ENCODE assay signal across 24 cellular contexts in genomic region chr14:22664261-22664660, GRCh38. TPM values are rescaled to one million over a fixed set of nuclear protein-coding genes. Genes with fewer than 3 reads are reported as not detected.
DNase-seq lines count a peak whose midpoint lies in the region; ATAC-seq and TF ChIP-seq lines count a peak whose summit lies in the region.
"Had no signal": no experiment of that assay in that cellular context is flagged by ENCODE, and none has a peak within 500 bp of the region (broad histone marks: within the 10 kb centered on the region; RNA-seq: fewer than 3 reads in every experiment).

No MANE protein-coding gene starts in this region.

- intact Hi-C loops in PC-9 (cut with micrococcal nuclease; ENCODE audit: unreplicated experiment): no loop called here

- no peak overlapping the region for H3K4me3 ChIP-seq in PC-9
- no peak overlapping the region for H3K4me3 ChIP-seq in smooth muscle cell
- H3K4me3 ChIP-seq: heart right ventricle had no signal

- H3K4me1 ChIP-seq in PC-9 (replicated peaks; ENCODE audit: insufficient read depth) (no peaks in the 10 kb centered on the region; the same call in none of the 2 replicates), smooth muscle cell (ENCODE audit: low read depth) (no peaks in the 10 kb centered on the region)

- H2AFZ ChIP-seq in PC-9 (0 out of 2 replicates have a peak overlapping the region, but pooled peaks have one; percentile 33), smooth muscle cell (ENCODE audit: low read depth) (no peak overlapping the region)

- H3K27me3 ChIP-seq in PC-9 (ENCODE audit: insufficient read depth, low read depth): no peaks in the 10 kb centered on the region
- no peaks in the 10 kb centered on the region for H3K27me3 ChIP-seq in smooth muscle cell (ENCODE audit: low read depth)
- H3K27me3 ChIP-seq: heart right ventricle had no signal

- CTCF ChIA-PET in PC-9 (lab: Charles Lee): no interaction called here

- TF ChIP-seq CTCF in PC-9 (conservative IDR thresholded peaks at IDR 0.05): no peak
- TF ChIP-seq CTCF in smooth muscle cell (IDR thresholded peaks at IDR 0.05; ENCODE audit: borderline replicate concordance, insufficient read depth, poor library complexity, severe bottlenecking): no peak

- H3K27ac Mint-ChIP-seq in activated naive CD8-positive, alpha-beta T cell treated with anti-CD3 and anti-CD28 coated beads, Interleukin-2, amount 50 U/mL, for 24 hours: no peak overlapping the region
- H3K27ac Mint-ChIP-seq: effector memory CD8-positive, alpha-beta T cell; HFFc6; natural killer cell had no signal

- H3K4me3 Mint-ChIP-seq in activated naive CD8-positive, alpha-beta T cell treated with anti-CD3 and anti-CD28 coated beads, Interleukin-2, amount 50 U/mL, for 24 hours: no peak overlapping the region
- H3K4me3 Mint-ChIP-seq: effector memory CD8-positive, alpha-beta T cell; HFFc6; natural killer cell had no signal

- no peaks in the 10 kb centered on the region for H3K27me3 Mint-ChIP-seq in activated naive CD8-positive, alpha-beta T cell treated with anti-CD3 and anti-CD28 coated beads, Interleukin-2, amount 50 U/mL, for 24 hours
- H3K27me3 Mint-ChIP-seq: effector memory CD8-positive, alpha-beta T cell had no signal

- BruUV-seq in PC-9 (replicated peaks; lab: Mats Ljungman, UMichigan): no TSS peak

- peak; percentile 67 for DNase-seq in DMS79 (lab: John Stamatoyannopoulos, UW)
- peak; percentile 90 for DNase-seq in NCI-H187 treated with DMSO at 0.1 percent for 48 hours (lab: John Stamatoyannopoulos, UW)
- peak in 1 of 2 experiments; percentile 33 for DNase-seq in PC-9
- DNase-seq in iris pigment epithelial cell (ENCODE audit: low read depth): peak; percentile 45
- DNase-seq in activated naive CD8-positive, alpha-beta T cell treated with anti-CD3 and anti-CD28 coated beads, Interleukin-2, amount 50 U/mL, for 24 hours: no peak
- no peak for DNase-seq in smooth muscle cell (lab: John Stamatoyannopoulos, UW; ENCODE audit: unreplicated experiment)
- DNase-seq in CD1c-positive myeloid dendritic cell (ENCODE audit: extremely low spot score): no peak
- DNase-seq: activated naive CD4-positive, alpha-beta T cell; activated T-cell treated with anti-CD3 and anti-CD28 coated beads for 4 hours; AML-193; effector memory CD8-positive, alpha-beta T cell; heart right ventricle; HFFc6; mammary epithelial cell; natural killer cell; NCI-H1436; NCI-H774; small intestine; stimulated activated CD4-positive, alpha-beta T cell treated with anti-CD3 and anti-CD28 coated beads, Interleukin-4, amount 100 ng/mL, for 4 hours; substantia nigra had no signal

- peaks cover 16% of the 10 kb centered on the region for H3K4me1 Mint-ChIP-seq in activated naive CD8-positive, alpha-beta T cell treated with anti-CD3 and anti-CD28 coated beads, Interleukin-2, amount 50 U/mL, for 24 hours
- H3K4me1 Mint-ChIP-seq: natural killer cell had no signal

- H3K4me2 ChIP-seq in PC-9 (no peak overlapping the region), smooth muscle cell (no peak overlapping the region)

- H3K9me3 ChIP-seq in PC-9 (ENCODE audit: insufficient read depth, low read depth): no peaks in the 10 kb centered on the region
- H3K9me3 ChIP-seq in smooth muscle cell (replicated peaks; ENCODE audit: low read depth): no peaks in the 10 kb centered on the region
- H3K9me3 ChIP-seq: heart right ventricle had no signal

- no peak for ATAC-seq in activated naive CD8-positive, alpha-beta T cell treated with anti-CD3 and anti-CD28 coated beads, Interleukin-2, amount 50 U/mL, for 24 hours
- ATAC-seq in HG02884 (IDR thresholded peaks at IDR 0.05; ENCODE audit: unreplicated experiment): no peak
- ATAC-seq: effector memory CD8-positive, alpha-beta T cell; heart right ventricle; natural killer cell had no signal

- POLR2A ChIA-PET in PC-9 (lab: Charles Lee; ENCODE audit: unreplicated experiment): no interaction called here

- no peaks in the 10 kb centered on the region for H3F3A ChIP-seq in PC-9 (ENCODE audit: insufficient read depth, low read depth)
- no peaks in the 10 kb centered on the region for H3F3A ChIP-seq in smooth muscle cell (ENCODE audit: low read depth)

- WGBS in smooth muscle cell (ENCODE audit: low lambda C conversion rate): 69% methylated on average over 6 of the region's 6 CpGs

- no peaks in the 10 kb centered on the region for H3K9me3 Mint-ChIP-seq in activated naive CD8-positive, alpha-beta T cell treated with anti-CD3 and anti-CD28 coated beads, Interleukin-2, amount 50 U/mL, for 24 hours
- H3K9me3 Mint-ChIP-seq: effector memory CD8-positive, alpha-beta T cell; HFFc6; natural killer cell had no signal

- no peaks in the 10 kb centered on the region for H3K36me3 Mint-ChIP-seq in activated naive CD8-positive, alpha-beta T cell treated with anti-CD3 and anti-CD28 coated beads, Interleukin-2, amount 50 U/mL, for 24 hours (ENCODE audit: low read depth)
- H3K36me3 Mint-ChIP-seq: natural killer cell had no signal

- H4K20me1 ChIP-seq in PC-9 (ENCODE audit: insufficient read depth): no peaks in the 10 kb centered on the region
- no peaks in the 10 kb centered on the region for H4K20me1 ChIP-seq in smooth muscle cell (ENCODE audit: low read depth)

- H3K36me3 ChIP-seq in PC-9 (ENCODE audit: low read depth) (no peaks in the 10 kb centered on the region), smooth muscle cell (ENCODE audit: low read depth) (no peaks in the 10 kb centered on the region)
- H3K36me3 ChIP-seq: heart right ventricle had no signal

- H3K27ac ChIP-seq in PC-9 (no peak overlapping the region), smooth muscle cell (ENCODE audit: low read depth) (no peak overlapping the region)
- H3K27ac ChIP-seq: heart right ventricle had no signal

- H3K9me2 ChIP-seq in PC-9 (ENCODE audit: insufficient read depth): no peaks in the 10 kb centered on the region

- no peaks in the 10 kb centered on the region for H3K79me2 ChIP-seq in PC-9 (ENCODE audit: low read depth)
- no peaks in the 10 kb centered on the region for H3K79me2 ChIP-seq in smooth muscle cell (ENCODE audit: low read depth)

- no peak overlapping the region for H3K9ac ChIP-seq in smooth muscle cell (ENCODE audit: low read depth)

RNA-seq across cellular contexts. Expression of gene OR6J1, which starts 20.1 kb away (rescaled TPM):
- total RNA-seq in PC-9 (2021): 0.11 TPM in 1 of 2 replicates, not detected in the other
- total RNA-seq in smooth muscle cell: 0.13 TPM in 1 of 2 replicates, not detected in the other
- polyA plus RNA-seq in smooth muscle cell: not detected in 2 replicates
- total RNA-seq: astrocyte, cerebellum, heart right ventricle, HFFc6, mammary epithelial cell, natural killer cell, posterior vena cava had no signal
- polyA plus RNA-seq: heart right ventricle, mammary epithelial cell, small intestine had no signal

Comparison
In these comparisons a context has a peak if more than half of its experiments do, and no peak if none do; other contexts are left out.
1. DNase-seq: peak in DMS79 (single experiment), NCI-H187 treated with DMSO at 0.1 percent for 48 hours (single experiment) and iris pigment epithelial cell (single experiment); none in activated naive CD8-positive, alpha-beta T cell treated with anti-CD3 and anti-CD28 coated beads, Interleukin-2, amount 50 U/mL, for 24 hours (single experiment), smooth muscle cell (single experiment) and CD1c-positive myeloid dendritic cell (single experiment).